In genomic region chr15:66504563-66505429, GRCh38 we compare ENCODE assay signal across 8 cellular contexts. TPM values are rescaled to one million over a fixed set of nuclear protein-coding genes. Genes with fewer than 3 reads are reported as not detected.
DNase-seq lines count a peak whose midpoint lies in the region; ATAC-seq lines count a peak whose summit lies in the region.

Gene RPL4 (minus strand): TSS chr15:66504855. CDS start chr15:66504790, 65 bp downstream.
Gene ZWILCH (plus strand): TSS chr15:66505326. CDS start chr15:66505339, 13 bp downstream.

- H3K27ac ChIP-seq in epithelial cell of prostate: peak within 1 kb of the TSS; percentile 96

- ATAC-seq in GM19463 (IDR thresholded peaks at IDR 0.05; ENCODE audit: unreplicated experiment): peak; percentile 69

- DNase-seq in CMK (ENCODE audit: low read depth) (peak; percentile 63), HS-27A (ENCODE audit: low read depth) (peak; percentile 95), OCI-M1 (lab: John Stamatoyannopoulos, UW) (peak; percentile 94), activated T-cell treated with anti-CD3 and anti-CD28 coated beads for 4 hours (peak; percentile 65), epithelial cell of prostate (ENCODE audit: low read depth, low spot score) (no peak), mucosa of gallbladder (ENCODE audit: low spot score) (peak; percentile 75)
- DNase-seq in stimulated activated CD8-positive, alpha-beta memory T cell treated with anti-CD3 and anti-CD28 coated beads, Interleukin-4, amount 100 ng/mL, for 4 hours (ENCODE audit: low read depth in 2 of 2, low spot score in 1 of 2): peak; percentile 53 to 64

RNA-seq across cellular contexts. Expression of gene RPL4, which starts in this region (rescaled TPM):
- 1,437 TPM for total RNA-seq in mucosa of gallbladder

RNA-seq across cellular contexts. Expression of gene ZWILCH, which starts in this region (rescaled TPM):
- total RNA-seq in mucosa of gallbladder: 5.3 TPM
